23 cellular contexts compared by ENCODE assay signal in the genomic region with DNA sequence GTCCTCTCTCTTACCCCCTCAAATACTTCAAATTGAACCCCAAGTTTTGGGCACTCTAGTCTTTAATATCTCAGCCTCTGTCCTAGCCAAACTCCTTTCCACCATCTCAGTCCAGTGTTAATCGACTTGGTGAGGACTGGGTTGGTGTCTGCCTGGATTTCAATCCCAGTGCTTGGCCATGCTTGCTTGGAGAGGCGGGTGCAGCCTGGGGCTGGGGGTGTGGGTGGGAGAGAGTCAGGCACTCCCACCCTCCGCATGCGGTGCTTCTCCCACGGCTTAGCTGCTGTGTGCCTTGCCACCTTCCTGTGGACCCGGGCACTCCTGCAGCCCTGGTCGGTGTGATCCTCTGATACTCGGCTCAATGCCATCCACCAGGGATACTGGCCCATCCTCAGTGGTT.
A peak's percentile ranks its signal among the peaks of the same experiment; 100 is the strongest.
DNase-seq lines count a peak whose midpoint lies in the region; ATAC-seq and TF ChIP-seq lines count a peak whose summit lies in the region.
"Had no signal": no experiment of that assay in that cellular context is flagged by ENCODE, and none has a peak within 500 bp of the region (broad histone marks: within the 10 kb centered on the region; RNA-seq: fewer than 3 reads in every experiment).

No MANE protein-coding gene starts in this region.

- H3K9me3 Mint-ChIP-seq in type B pancreatic cell: peaks cover 2% of the 10 kb centered on the region

- ATAC-seq in DND-41 (ENCODE audit: insufficient read depth, low read depth) (no peak), T-helper 17 cell (no peak), GM19463 (IDR thresholded peaks at IDR 0.05; ENCODE audit: unreplicated experiment) (no peak)
- ATAC-seq: CD8-positive, alpha-beta T cell; HepG2; K562 had no signal

- H3K9me3 ChIP-seq in DND-41 (ENCODE audit: insufficient read depth, low read length, severe bottlenecking) (peaks cover 14% of the 10 kb centered on the region), T-helper 17 cell (ENCODE audit: control insufficient read depth, low read length, poor library complexity, severe bottlenecking) (no peaks in the 10 kb centered on the region)
- H3K9me3 ChIP-seq: Caco-2 had no signal

- H3K4me1 Mint-ChIP-seq in T-helper 17 cell: peaks cover 42% of the 10 kb centered on the region
- H3K4me1 Mint-ChIP-seq in type B pancreatic cell (ENCODE audit: unreplicated experiment): peaks cover 7% of the 10 kb centered on the region

- 0 out of 2 replicates have a peak, but pooled peaks cover 2% of the 10 kb centered on the region for H3K79me2 ChIP-seq in DND-41 (ENCODE audit: insufficient read depth, low read length)

- H3K4me2 ChIP-seq in DND-41 (ENCODE audit: insufficient read depth, low read length): no peak overlapping the region
- H3K4me2 ChIP-seq: SK-N-SH had no signal

- H4K20me1 ChIP-seq in DND-41 (ENCODE audit: insufficient read depth, low read length): no peaks in the 10 kb centered on the region

- no peak overlapping the region for H3K4me3 ChIP-seq in DND-41 (ENCODE audit: low read depth in 1 of 2, low read length in 2 of 2)
- H3K4me3 ChIP-seq: GM23248, K562 had no signal

- no peak overlapping the region for H2AFZ ChIP-seq in DND-41 (ENCODE audit: low read depth, low read length)
- H2AFZ ChIP-seq: GM23248 had no signal

- H3K27ac ChIP-seq in DND-41 (ENCODE audit: low read length): peak overlapping the region; percentile 94
- H3K27ac ChIP-seq: GM23248 had no signal

- H3K36me3 ChIP-seq in DND-41 (ENCODE audit: insufficient read depth, low read length): no peaks in the 10 kb centered on the region

- DNase-seq in DND-41: peak; percentile 5
- DNase-seq in T-helper 17 cell: no peak
- peak; percentile 27 for DNase-seq in islet precursor cell
- peak; percentile 31 for DNase-seq in type B pancreatic cell (ENCODE audit: extremely low spot score, unreplicated experiment)
- DNase-seq in DMS 273 treated with DMSO at 0.1 percent for 48 hours (lab: John Stamatoyannopoulos, UW): no peak
- DNase-seq in NCI-H1694 treated with DMSO at 0.1 percent for 48 hours (lab: John Stamatoyannopoulos, UW): no peak
- DNase-seq: C1 segment of cervical spinal cord, Caco-2, DMS79, GM23248, H9, MV-4-11, NCI-H1105, NCI-H1436 treated with DMSO at 0.1 percent for 48 hours, NCI-H1930, NCI-H2107, NCI-H524, NCI-H774, SK-N-SH had no signal

- H3K4me1 ChIP-seq in DND-41 (ENCODE audit: insufficient read depth, low read length): peaks cover 77% of the 10 kb centered on the region
- H3K4me1 ChIP-seq: Caco-2 had no signal

- H3K9ac ChIP-seq in DND-41 (ENCODE audit: low read depth, low read length): peak overlapping the region; percentile 29; the same call in 1 of the 2 replicates
- H3K9ac ChIP-seq: GM23248, SK-N-SH had no signal

- H3K27ac Mint-ChIP-seq in T-helper 17 cell: peak overlapping the region; percentile 98
- H3K27ac Mint-ChIP-seq in type B pancreatic cell: no peak overlapping the region
- H3K27ac Mint-ChIP-seq: CD8-positive, alpha-beta T cell; H9 had no signal

- TF ChIP-seq CTCF in DND-41 (IDR thresholded peaks at IDR 0.05; ENCODE audit: borderline replicate concordance, extremely low read depth, low read length, poor library complexity, severe bottlenecking) (no peak), type B pancreatic cell (conservative IDR thresholded peaks at IDR 0.05) (no peak)

- H3K4me3 Mint-ChIP-seq in T-helper 17 cell: no peak overlapping the region
- H3K4me3 Mint-ChIP-seq in type B pancreatic cell: no peak overlapping the region
- H3K4me3 Mint-ChIP-seq: CD8-positive, alpha-beta T cell; H9 had no signal

- H3K27me3 Mint-ChIP-seq in T-helper 17 cell: no peaks in the 10 kb centered on the region
- peaks cover 4% of the 10 kb centered on the region for H3K27me3 Mint-ChIP-seq in type B pancreatic cell

- H3K27me3 ChIP-seq in DND-41 (ENCODE audit: insufficient read depth, low read length, poor library complexity): no peaks in the 10 kb centered on the region

- H3K36me3 Mint-ChIP-seq in T-helper 17 cell (ENCODE audit: low read depth) (no peaks in the 10 kb centered on the region), type B pancreatic cell (no peaks in the 10 kb centered on the region)
- H3K36me3 Mint-ChIP-seq: CD8-positive, alpha-beta T cell had no signal

Comparison
In these comparisons a context has a peak if more than half of its experiments do, and no peak if none do; other contexts are left out.
1. DNase-seq: peak in DND-41 (single experiment), islet precursor cell (single experiment) and type B pancreatic cell (single experiment); none in T-helper 17 cell (0 of 3), DMS 273 treated with DMSO at 0.1 percent for 48 hours (single experiment) and NCI-H1694 treated with DMSO at 0.1 percent for 48 hours (single experiment).